Comparison of ENCODE assay signal across 22 cellular contexts in the genomic region with DNA sequence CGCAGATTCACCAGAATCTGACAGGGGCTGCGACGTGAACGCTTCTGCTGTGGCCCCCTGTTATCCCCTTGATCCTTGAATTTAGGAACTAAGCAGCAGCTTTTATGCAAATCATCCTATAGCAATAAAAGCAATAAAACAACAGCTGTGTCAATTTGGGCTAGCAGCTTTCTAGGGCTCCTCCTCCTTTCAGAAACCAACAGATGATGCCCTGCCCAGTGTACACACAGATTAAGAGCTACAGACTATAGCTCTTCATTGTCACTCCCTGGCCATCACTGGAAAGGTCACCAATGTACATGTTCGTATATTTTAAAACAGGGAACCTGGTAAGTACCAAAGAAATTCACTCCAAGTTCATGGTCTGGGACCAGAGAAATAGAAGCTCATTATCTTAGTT.
DNase-seq lines count a peak whose midpoint lies in the region; TF ChIP-seq lines count a peak whose summit lies in the region.
"Had no signal": no experiment of that assay in that cellular context is flagged by ENCODE, and none has a peak within 500 bp of the region (broad histone marks: within the 10 kb centered on the region; RNA-seq: fewer than 3 reads in every experiment).

No MANE protein-coding gene starts in this region.

- H3K79me1 ChIP-seq in mesenchymal stem cell (replicated peaks; ENCODE audit: low read length, poor library complexity, severe bottlenecking): no peaks in the 10 kb centered on the region

- H2AK5ac ChIP-seq in mesenchymal stem cell (ENCODE audit: low read length, severe bottlenecking): no peak overlapping the region

- H3K9ac ChIP-seq in mesenchymal stem cell (ENCODE audit: low read length): no peak overlapping the region
- H3K9ac ChIP-seq: parathyroid adenoma had no signal

- 93% methylated on average over 5 of the region's 5 CpGs for WGBS in mesenchymal stem cell
- 88 to 96% (median 93%) methylated on average over 5 of the region's 5 CpGs for WGBS in adrenal gland, 4 donors

- H3K4me1 Mint-ChIP-seq in HFFc6 (ENCODE audit: low read depth): peaks cover 21% of the 10 kb centered on the region
- H3K4me1 Mint-ChIP-seq: GM23338; stimulated activated effector memory CD8-positive, alpha-beta T cell treated with anti-CD3 and anti-CD28 coated beads, Interleukin-12 subunit alpha, Interleukin-12 subunit beta, amount 100 ng/mL, for 72 hours had no signal

- no peak overlapping the region for H3K4me2 ChIP-seq in mesenchymal stem cell (ENCODE audit: low read length, poor library complexity, severe bottlenecking)
- H3K4me2 ChIP-seq: GM23338 had no signal

- H4K91ac ChIP-seq in mesenchymal stem cell (ENCODE audit: low read length): no peak overlapping the region

- no peak overlapping the region for H4K8ac ChIP-seq in mesenchymal stem cell (ENCODE audit: low read length)

- no peak overlapping the region for H2BK120ac ChIP-seq in mesenchymal stem cell (ENCODE audit: low read depth, low read length)

- H3K27me3 ChIP-seq in mesenchymal stem cell (ENCODE audit: control insufficient read depth in 1 of 2, insufficient read depth in 1 of 2, low read length in 2 of 2) (no peaks in the 10 kb centered on the region), adrenal gland (no peaks in the 10 kb centered on the region)

- TF ChIP-seq CTCF in HFFc6 (IDR thresholded peaks at IDR 0.05) (no peak), adrenal gland (IDR thresholded peaks at IDR 0.05) (no peak)

- H2AFZ ChIP-seq in mesenchymal stem cell (ENCODE audit: low read depth, low read length): no peak overlapping the region
- H2AFZ ChIP-seq: GM23338, parathyroid adenoma had no signal

- H3K27ac Mint-ChIP-seq in HFFc6: no peak overlapping the region
- H3K27ac Mint-ChIP-seq: activated CD8-positive, alpha-beta memory T cell treated with anti-CD3 and anti-CD28 coated beads, Interleukin-2, amount 10 ng/mL, durations not matched to agents 7 days and 5 days; activated naive CD8-positive, alpha-beta T cell; CD4-positive, CD25-positive, alpha-beta regulatory T cell; GM23338; IgD-negative memory B cell; mesothelial cell of epicardium; stimulated activated effector memory CD8-positive, alpha-beta T cell treated with anti-CD3 and anti-CD28 coated beads, Interleukin-12 subunit alpha, Interleukin-12 subunit beta, amount 100 ng/mL, for 72 hours had no signal

- H3K23ac ChIP-seq in mesenchymal stem cell (ENCODE audit: low read length in 2 of 2): no peak overlapping the region

- no peak overlapping the region for H2BK5ac ChIP-seq in mesenchymal stem cell (ENCODE audit: low read depth, low read length, poor library complexity, severe bottlenecking)

- H3K14ac ChIP-seq in mesenchymal stem cell (ENCODE audit: low read length in 2 of 2): no peak overlapping the region

- H3K27ac ChIP-seq in mesenchymal stem cell (ENCODE audit: low read length, poor library complexity, severe bottlenecking): no peak overlapping the region
- H3K27ac ChIP-seq in adrenal gland: no peak overlapping the region
- H3K27ac ChIP-seq: parathyroid adenoma had no signal

- no peak overlapping the region for H3K4me3 Mint-ChIP-seq in HFFc6
- H3K4me3 Mint-ChIP-seq: activated CD8-positive, alpha-beta memory T cell treated with anti-CD3 and anti-CD28 coated beads, Interleukin-2, amount 10 ng/mL, durations not matched to agents 7 days and 5 days; activated naive CD8-positive, alpha-beta T cell; CD4-positive, CD25-positive, alpha-beta regulatory T cell; GM23338; IgD-negative memory B cell; mesothelial cell of epicardium; nephron progenitor cell; stimulated activated effector memory CD8-positive, alpha-beta T cell treated with anti-CD3 and anti-CD28 coated beads, Interleukin-12 subunit alpha, Interleukin-12 subunit beta, amount 100 ng/mL, for 72 hours had no signal

- H3K27me3 Mint-ChIP-seq in HFFc6 (ENCODE audit: insufficient read depth): no peaks in the 10 kb centered on the region; the same call in 1 of the 2 replicates
- H3K27me3 Mint-ChIP-seq: activated CD8-positive, alpha-beta memory T cell treated with anti-CD3 and anti-CD28 coated beads, Interleukin-2, amount 10 ng/mL, durations not matched to agents 7 days and 5 days; activated naive CD8-positive, alpha-beta T cell; CD4-positive, CD25-positive, alpha-beta regulatory T cell; IgD-negative memory B cell had no signal

- no peak overlapping the region for H2BK12ac ChIP-seq in mesenchymal stem cell (ENCODE audit: low read length in 2 of 2)

- H3K9me3 ChIP-seq in mesenchymal stem cell (ENCODE audit: control insufficient read depth, low read length): no peaks in the 10 kb centered on the region
- H3K9me3 ChIP-seq in adrenal gland (replicated peaks in 1 of 3): no peaks in the 10 kb centered on the region

- intact Hi-C loops in adrenal gland (cut with DNase I): no loop called here

- H3K4ac ChIP-seq in mesenchymal stem cell (ENCODE audit: low read depth in 1 of 2, low read length in 2 of 2): no peak overlapping the region

- DNase-seq in COLO668 (lab: John Stamatoyannopoulos, UW; ENCODE audit: unreplicated experiment) (peak; percentile 33), DMS53 treated with DMSO at 0.1 percent for 48 hours (lab: John Stamatoyannopoulos, UW; ENCODE audit: unreplicated experiment) (peak; percentile 41), NCI-H510A treated with DMSO at 0.1 percent for 48 hours (lab: John Stamatoyannopoulos, UW) (peak; percentile 77), SHP77 treated with DMSO at 0.1 percent for 48 hours (lab: John Stamatoyannopoulos, UW) (peak; percentile 72), HFFc6 (no peak), mesenchymal stem cell (no peak), adrenal gland (no peak)
- DNase-seq: activated CD4-positive, alpha-beta T cell treated with anti-CD3 and anti-CD28 coated beads for 48 hours; activated CD8-positive, alpha-beta memory T cell treated with anti-CD3 and anti-CD28 coated beads, Interleukin-2, amount 10 ng/mL, durations not matched to agents 7 days and 5 days; CD4-positive, CD25-positive, alpha-beta regulatory T cell; effector memory CD4-positive, alpha-beta T cell; left cardiac atrium; MM.1S; nephron progenitor cell; SIG-M5; T-helper 1 cell had no signal

- H3K36me3 ChIP-seq in mesenchymal stem cell (ENCODE audit: control insufficient read depth in 1 of 2, insufficient read depth in 2 of 2, low read depth in 1 of 2, low read length in 2 of 2) (peaks cover 0 to 2% of the 10 kb centered on the region in 2 experiments), adrenal gland (replicated peaks in 1 of 2) (no peaks in the 10 kb centered on the region)

- no peak overlapping the region for H2BK15ac ChIP-seq in mesenchymal stem cell (ENCODE audit: low read depth, poor library complexity, severe bottlenecking)

- H3K4me1 ChIP-seq in mesenchymal stem cell (ENCODE audit: control insufficient read depth, insufficient read depth, low read depth, low read length) (peaks cover 2% of the 10 kb centered on the region), adrenal gland (replicated peaks in 1 of 2) (peaks cover 0 to 28% of the 10 kb centered on the region in 2 donors)
- H3K4me1 ChIP-seq: parathyroid adenoma had no signal

- H3K4me3 ChIP-seq in mesenchymal stem cell (ENCODE audit: insufficient read depth in 1 of 2, low read depth in 1 of 2, low read length in 2 of 2): no peak overlapping the region
- no peak overlapping the region for H3K4me3 ChIP-seq in adrenal gland
- H3K4me3 ChIP-seq: GM23338 had no signal

- H3K9me3 Mint-ChIP-seq in HFFc6: no peaks in the 10 kb centered on the region
- H3K9me3 Mint-ChIP-seq: CD4-positive, CD25-positive, alpha-beta regulatory T cell; GM23338; IgD-negative memory B cell; mesothelial cell of epicardium; nephron progenitor cell; stimulated activated effector memory CD8-positive, alpha-beta T cell treated with anti-CD3 and anti-CD28 coated beads, Interleukin-12 subunit alpha, Interleukin-12 subunit beta, amount 100 ng/mL, for 72 hours had no signal

- no peak overlapping the region for H3K18ac ChIP-seq in mesenchymal stem cell (ENCODE audit: low read depth in 1 of 2, low read length in 2 of 2)

- no peaks in the 10 kb centered on the region for H3K36me3 Mint-ChIP-seq in HFFc6 (ENCODE audit: low read depth)
- H3K36me3 Mint-ChIP-seq: activated CD8-positive, alpha-beta memory T cell treated with anti-CD3 and anti-CD28 coated beads, Interleukin-2, amount 10 ng/mL, durations not matched to agents 7 days and 5 days; CD4-positive, CD25-positive, alpha-beta regulatory T cell; mesothelial cell of epicardium; stimulated activated effector memory CD8-positive, alpha-beta T cell treated with anti-CD3 and anti-CD28 coated beads, Interleukin-12 subunit alpha, Interleukin-12 subunit beta, amount 100 ng/mL, for 72 hours had no signal

- no peak for TF ChIP-seq POLR2A in adrenal gland (IDR thresholded peaks at IDR 0.05)

Comparison
In these comparisons a context has a peak if more than half of its experiments do, and no peak if none do; other contexts are left out.
1. DNase-seq: peak in COLO668 (single experiment), DMS53 treated with DMSO at 0.1 percent for 48 hours (single experiment), NCI-H510A treated with DMSO at 0.1 percent for 48 hours (single experiment) and SHP77 treated with DMSO at 0.1 percent for 48 hours (single experiment); none in HFFc6 (single experiment), mesenchymal stem cell (single experiment) and adrenal gland (0 of 7).